10 cellular contexts compared by ENCODE assay signal in genomic region chr3:44993471-44994205, GRCh38. TPM values are rescaled to one million over a fixed set of nuclear protein-coding genes. Genes with fewer than 3 reads are reported as not detected.
DNase-seq lines count a peak whose midpoint lies in the region; ATAC-seq and TF ChIP-seq lines count a peak whose summit lies in the region.
"Had no signal": no experiment of that assay in that cellular context is flagged by ENCODE, and none has a peak within 500 bp of the region (broad histone marks: within the 10 kb centered on the region; RNA-seq: fewer than 3 reads in every experiment).

No MANE protein-coding gene starts in this region.

- CTCF ChIA-PET in SK-N-SH (lab: Yijun Ruan, JAX): interaction anchor here (0.6 to 3.1 kb wide), 9 partner anchors 10 to 686 kb away, joined by 3 to 17 read pairs (median 4); partner anchors contain the start of genes EXOSC7 and ZDHHC3

- no peaks in the 10 kb centered on the region for H3K9me3 Mint-ChIP-seq in activated T-helper 17 cell treated with anti-CD3 and anti-CD28 coated beads, Interleukin-2, amount 50 U/mL, for 72 hours
- no peaks in the 10 kb centered on the region for H3K9me3 Mint-ChIP-seq in stimulated activated effector memory CD8-positive, alpha-beta T cell treated with anti-CD3 and anti-CD28 coated beads, Interleukin-12 subunit alpha, Interleukin-12 subunit beta, amount 100 ng/mL, for 72 hours

- no peak overlapping the region for H3K9ac ChIP-seq in SK-N-SH

- intact Hi-C loops in lower leg skin (cut with DNase I; ENCODE audit: low total_unique reads): no loop called here

- H3K4me2 ChIP-seq in SK-N-SH (no peak overlapping the region), hepatocyte (no peak overlapping the region)

- no peaks in the 10 kb centered on the region for H3K27me3 ChIP-seq in SK-N-SH (ENCODE audit: insufficient read depth)
- H3K27me3 ChIP-seq in hepatocyte: no peaks in the 10 kb centered on the region

- peaks cover 8 to 47% of the 10 kb centered on the region in 2 experiments for H3K36me3 ChIP-seq in SK-N-SH (replicated peaks in 1 of 2; ENCODE audit: control insufficient read depth in 1 of 2, insufficient read depth in 2 of 2, low read length in 1 of 2)
- H3K36me3 ChIP-seq in hepatocyte (replicated peaks; ENCODE audit: insufficient read depth, low read depth): no peaks in the 10 kb centered on the region

- 0 out of 2 replicates have a peak, but pooled peaks cover 5% of the 10 kb centered on the region for H4K20me1 ChIP-seq in SK-N-SH (ENCODE audit: insufficient read depth)
- H4K20me1 ChIP-seq in hepatocyte (ENCODE audit: insufficient read depth, poor library complexity, severe bottlenecking): no peaks in the 10 kb centered on the region

- POLR2A ChIA-PET in SK-N-SH (lab: Yijun Ruan, JAX): no interaction called here

- no peak for TF ChIP-seq EP300 in SK-N-SH (IDR thresholded peaks at IDR 0.05; ENCODE audit: borderline replicate concordance in 1 of 2, low read depth in 1 of 2, low read length in 1 of 2)

- no peak overlapping the region for H2AFZ ChIP-seq in SK-N-SH (ENCODE audit: low read depth)
- no peak overlapping the region for H2AFZ ChIP-seq in hepatocyte

- peaks cover 8% of the 10 kb centered on the region; the same call in 1 of the 2 replicates for H3K79me2 ChIP-seq in SK-N-SH (ENCODE audit: insufficient read depth)
- peaks cover 16% of the 10 kb centered on the region for H3K79me2 ChIP-seq in hepatocyte

- H3K4me3 Mint-ChIP-seq in activated T-helper 17 cell treated with anti-CD3 and anti-CD28 coated beads, Interleukin-2, amount 50 U/mL, for 72 hours: no peak overlapping the region
- no peak overlapping the region for H3K4me3 Mint-ChIP-seq in stimulated activated effector memory CD8-positive, alpha-beta T cell treated with anti-CD3 and anti-CD28 coated beads, Interleukin-12 subunit alpha, Interleukin-12 subunit beta, amount 100 ng/mL, for 72 hours

- peak; percentile 58 for ATAC-seq in SK-N-SH treated with all-trans-retinoic acid at 6 μM for 48 hours
- ATAC-seq in activated T-helper 17 cell treated with anti-CD3 and anti-CD28 coated beads, Interleukin-2, amount 50 U/mL, for 72 hours (replicated peaks): peak; percentile 40
- peak; percentile 19 for ATAC-seq in stimulated activated effector memory CD8-positive, alpha-beta T cell treated with anti-CD3 and anti-CD28 coated beads, Interleukin-12 subunit alpha, Interleukin-12 subunit beta, amount 100 ng/mL, for 72 hours
- no peak for ATAC-seq in HG03139 (IDR thresholded peaks at IDR 0.05; ENCODE audit: unreplicated experiment)

- DNase-seq in SK-N-SH (no peak), hepatocyte (ENCODE audit: low spot score) (peak; percentile 15), NCI-H82 (lab: John Stamatoyannopoulos, UW) (no peak), lower leg skin (ENCODE audit: low spot score in 2 of 2) (no peak)
- no peak for DNase-seq in stimulated activated effector memory CD8-positive, alpha-beta T cell treated with anti-CD3 and anti-CD28 coated beads, Interleukin-12 subunit alpha, Interleukin-12 subunit beta, amount 100 ng/mL, for 72 hours (ENCODE audit: low spot score in 2 of 2)
- DNase-seq: activated CD8-positive, alpha-beta memory T cell treated with anti-CD3 and anti-CD28 coated beads, Interleukin-2, amount 50 U/mL, for 4 hours; KBM-7 had no signal

- H3K9me3 ChIP-seq in SK-N-SH (no peaks in the 10 kb centered on the region), hepatocyte (ENCODE audit: low read depth) (no peaks in the 10 kb centered on the region)

- TF ChIP-seq POLR2A in lower leg skin (IDR thresholded peaks at IDR 0.05): no peak

- H3K36me3 Mint-ChIP-seq in activated T-helper 17 cell treated with anti-CD3 and anti-CD28 coated beads, Interleukin-2, amount 50 U/mL, for 72 hours (ENCODE audit: low read depth): peaks cover 100% of the 10 kb centered on the region
- peaks cover 88% of the 10 kb centered on the region for H3K36me3 Mint-ChIP-seq in stimulated activated effector memory CD8-positive, alpha-beta T cell treated with anti-CD3 and anti-CD28 coated beads, Interleukin-12 subunit alpha, Interleukin-12 subunit beta, amount 100 ng/mL, for 72 hours

- no peaks in the 10 kb centered on the region for H3K27me3 Mint-ChIP-seq in activated T-helper 17 cell treated with anti-CD3 and anti-CD28 coated beads, Interleukin-2, amount 50 U/mL, for 72 hours

- H3K4me3 ChIP-seq in SK-N-SH (ENCODE audit: low read depth in 2 of 2, low read length in 1 of 2): no peak overlapping the region
- H3K4me3 ChIP-seq in hepatocyte: no peak overlapping the region
- no peak overlapping the region for H3K4me3 ChIP-seq in lower leg skin (ENCODE audit: low read depth, poor library complexity, severe bottlenecking)

- TF ChIP-seq CTCF in SK-N-SH (IDR thresholded peaks at IDR 0.05): no peak
- TF ChIP-seq CTCF in hepatocyte (IDR thresholded peaks at IDR 0.05; ENCODE audit: poor library complexity): no peak
- TF ChIP-seq CTCF in lower leg skin (IDR thresholded peaks at IDR 0.05): no peak

- peak overlapping the region in 1 of 2 experiments; percentile 30; a peak in 3 of 4 replicates for H3K27ac ChIP-seq in SK-N-SH (ENCODE audit: low read depth in 2 of 2, low read length in 1 of 2)
- H3K27ac ChIP-seq in hepatocyte: peak overlapping the region; percentile 78

- H3K4me1 ChIP-seq in SK-N-SH (ENCODE audit: control insufficient read depth in 1 of 2, insufficient read depth in 2 of 2, low read depth in 1 of 2, low read length in 1 of 2) (peaks cover 31 to 34% of the 10 kb centered on the region in 2 experiments; a peak in 3 of 4 replicates), hepatocyte (ENCODE audit: insufficient read depth) (peaks cover 38% of the 10 kb centered on the region)

- H3K9me2 ChIP-seq in SK-N-SH: no peaks in the 10 kb centered on the region
- H3K9me2 ChIP-seq in hepatocyte (replicated peaks; ENCODE audit: insufficient read depth): no peaks in the 10 kb centered on the region

- H3K27ac Mint-ChIP-seq in activated T-helper 17 cell treated with anti-CD3 and anti-CD28 coated beads, Interleukin-2, amount 50 U/mL, for 72 hours: no peak overlapping the region
- peak overlapping the region; percentile 68 for H3K27ac Mint-ChIP-seq in stimulated activated effector memory CD8-positive, alpha-beta T cell treated with anti-CD3 and anti-CD28 coated beads, Interleukin-12 subunit alpha, Interleukin-12 subunit beta, amount 100 ng/mL, for 72 hours

- H3K4me1 Mint-ChIP-seq in activated T-helper 17 cell treated with anti-CD3 and anti-CD28 coated beads, Interleukin-2, amount 50 U/mL, for 72 hours: peaks cover 46% of the 10 kb centered on the region
- H3K4me1 Mint-ChIP-seq in stimulated activated effector memory CD8-positive, alpha-beta T cell treated with anti-CD3 and anti-CD28 coated beads, Interleukin-12 subunit alpha, Interleukin-12 subunit beta, amount 100 ng/mL, for 72 hours: peaks cover 40% of the 10 kb centered on the region

- no peaks in the 10 kb centered on the region for H3F3A ChIP-seq in SK-N-SH (replicated peaks; ENCODE audit: insufficient read depth)

- no peak for TF ChIP-seq RAD21 in SK-N-SH (IDR thresholded peaks at IDR 0.05; ENCODE audit: low read length)

TF ChIP-seq in SK-N-SH treated with all-trans-retinoic acid at 6 μM for 48 hours, 23 proteins besides CTCF, POLR2A, EP300 and RAD21:
- TF ChIP-seq TOX (CRISPR knock-in tag; IDR thresholded peaks at IDR 0.05; ENCODE audit: borderline replicate concordance) (no peak), ISL1 (CRISPR knock-in tag; IDR thresholded peaks at IDR 0.05) (0 out of 2 replicates have a peak, but pooled peaks have one; percentile 20)

TF ChIP-seq in SK-N-SH, 30 proteins besides CTCF, POLR2A, EP300 and RAD21 (continues in another document):
- TF ChIP-seq MAX (IDR thresholded peaks at IDR 0.05; ENCODE audit: low read depth) (no peak), YY1 (IDR thresholded peaks at IDR 0.05; ENCODE audit: low read depth) (no peak), FOXM1 (IDR thresholded peaks at IDR 0.05; ENCODE audit: low read depth) (no peak), MEF2A (IDR thresholded peaks at IDR 0.05; ENCODE audit: borderline replicate concordance, low read depth) (no peak), TEAD4 (IDR thresholded peaks at IDR 0.05; ENCODE audit: borderline replicate concordance, insufficient read depth) (no peak), TCF12 (IDR thresholded peaks at IDR 0.05) (no peak), NRF1 (IDR thresholded peaks at IDR 0.05; ENCODE audit: low read depth, low read length) (no peak)

RNA-seq across cellular contexts. Expression of gene EXOSC7, which starts 17.6 kb away (rescaled TPM):
- polyA plus RNA-seq in SK-N-SH (2012; rRNA removed): 83.5 and 96.4 TPM in 2 replicates
- 94.3 and 94.9 TPM in 2 replicates for polyA plus RNA-seq in SK-N-SH (2012; cell fraction: cytosol; rRNA removed)
- polyA plus RNA-seq in SK-N-SH (2012; cell fraction: nucleus; rRNA removed): 66.6 and 68.4 TPM in 2 replicates
- 10 to 100 TPM; 47.0 to 70.5 TPM for total RNA-seq in activated T-helper 17 cell treated with anti-CD3 and anti-CD28 coated beads, Interleukin-2, amount 50 U/mL, for 72 hours
- 46.7 and 53.3 TPM in 2 replicates for total RNA-seq in hepatocyte
- 55.8 and 61.3 TPM in 2 replicates for polyA plus RNA-seq in hepatocyte
- 100 to 1,000 TPM in 3 of 4 donors, 10 to 100 TPM in 1; 77.4 to 178 (median 133) TPM for total RNA-seq in lower leg skin

RNA-seq across cellular contexts. Expression of gene ZDHHC3, which starts 17.7 kb away (rescaled TPM):
- polyA plus RNA-seq in SK-N-SH (2012; rRNA removed) (60.7 and 72.3 TPM in 2 replicates), hepatocyte (59.5 and 62.0 TPM in 2 replicates)
- 45.7 and 63.4 TPM in 2 replicates for polyA plus RNA-seq in SK-N-SH (2012; cell fraction: cytosol; rRNA removed)
- polyA plus RNA-seq in SK-N-SH (2012; cell fraction: nucleus; rRNA removed): 51.3 and 65.3 TPM in 2 replicates
- total RNA-seq in activated T-helper 17 cell treated with anti-CD3 and anti-CD28 coated beads, Interleukin-2, amount 50 U/mL, for 72 hours: 10 to 100 TPM; 20.5 to 50.5 TPM
- total RNA-seq in hepatocyte (60.3 and 71.2 TPM in 2 replicates), lower leg skin (100 to 1,000 TPM; 146 to 177 (median 159) TPM)

RNA-seq across cellular contexts. Expression of gene CLEC3B, which starts 32.5 kb away (rescaled TPM):
- polyA plus RNA-seq in SK-N-SH (2012; rRNA removed): 0.16 and 0.46 TPM in 2 replicates
- 0.05 and 0.23 TPM in 2 replicates for polyA plus RNA-seq in SK-N-SH (2012; cell fraction: cytosol; rRNA removed)
- 2.1 and 3.1 TPM in 2 replicates for polyA plus RNA-seq in SK-N-SH (2012; cell fraction: nucleus; rRNA removed)
- under 1 TPM; 0.37 to 0.66 TPM for total RNA-seq in activated T-helper 17 cell treated with anti-CD3 and anti-CD28 coated beads, Interleukin-2, amount 50 U/mL, for 72 hours
- total RNA-seq in hepatocyte: 0.64 and 1.3 TPM in 2 replicates
- polyA plus RNA-seq in hepatocyte: 1.7 and 2.6 TPM in 2 replicates
- 100 to 1,000 TPM in 1 of 4 donors, 10 to 100 TPM in 3; 15.0 to 113 (median 29.8) TPM for total RNA-seq in lower leg skin
